30 cellular contexts compared by ENCODE assay signal in genomic region chr16:78987676-78988075, GRCh38.
"Had no signal": no experiment of that assay in that cellular context is flagged by ENCODE, and none has a peak within 500 bp of the region (broad histone marks: within the 10 kb centered on the region; RNA-seq: fewer than 3 reads in every experiment).

No MANE protein-coding gene starts in this region.

- H3K36me3 ChIP-seq: adrenal gland, ascending aorta, brain microvascular endothelial cell, gastrocnemius medialis, neutrophil, sigmoid colon, thoracic aorta, vagina had no signal

- H3K36me3 Mint-ChIP-seq: stimulated activated effector memory CD8-positive, alpha-beta T cell treated with anti-CD3 and anti-CD28 coated beads, Interleukin-12 subunit alpha, Interleukin-12 subunit beta, amount 100 ng/mL, for 72 hours had no signal

- H3K4me1 Mint-ChIP-seq: activated naive CD8-positive, alpha-beta T cell treated with anti-CD3 and anti-CD28 coated beads for 36 hours had no signal

- H3K4me1 ChIP-seq: adrenal gland, ascending aorta, sigmoid colon had no signal

- H3K27me3 Mint-ChIP-seq: activated naive CD8-positive, alpha-beta T cell treated with anti-CD3 and anti-CD28 coated beads for 36 hours; stimulated activated naive CD8-positive, alpha-beta T cell treated with anti-CD3 and anti-CD28 coated beads, Interleukin-15, Interleukin-2, amounts not matched to agents 100 ng/mL and 50 ng/mL, for 24 hours had no signal

- H3K9me3 ChIP-seq: adrenal gland, ascending aorta, gastrocnemius medialis, neutrophil, vagina had no signal

- H3K27ac ChIP-seq: adrenal gland, ascending aorta, brain microvascular endothelial cell, gastrocnemius medialis, neutrophil, sigmoid colon, thoracic aorta, vagina had no signal

- DNase-seq: activated CD4-positive, alpha-beta T cell treated with anti-CD3 and anti-CD28 coated beads for 4 hours; activated CD4-positive, alpha-beta T cell treated with anti-CD3 and anti-CD28 coated beads, Interleukin-2, amount 50 U/mL, for 4 hours; activated CD8-positive, alpha-beta memory T cell treated with anti-CD3 and anti-CD28 coated beads for 24 hours; activated effector memory CD4-positive, alpha-beta T cell treated with anti-CD3 and anti-CD28 coated beads, Interleukin-2, amount 50 U/mL, for 16 hours; activated naive CD4-positive, alpha-beta T cell treated with anti-CD3 and anti-CD28 coated beads for 36 hours; activated naive CD8-positive, alpha-beta T cell treated with anti-CD3 and anti-CD28 coated beads for 36 hours; activated T-cell treated with anti-CD3 and anti-CD28 coated beads, Interleukin-2, amount 50 U/mL, for 1 hour; adrenal gland; brain microvascular endothelial cell; central memory CD4-positive, alpha-beta T cell; gastrocnemius medialis; glutamatergic neuron; left cardiac atrium; left ventricle myocardium superior; sigmoid colon; small intestine; stimulated activated CD4-positive, alpha-beta T cell treated with anti-CD3 and anti-CD28 coated beads, Interleukin-4, amount 100 ng/mL, for 24 hours had no signal

- H3K9me3 Mint-ChIP-seq: activated naive CD8-positive, alpha-beta T cell treated with anti-CD3 and anti-CD28 coated beads for 36 hours; activated T-helper 1 cell treated with anti-CD3 and anti-CD28 coated beads, Interleukin-12 subunit alpha, Interleukin-12 subunit beta, Interleukin-2, Interleukin-4 antibody, amounts not matched to agents 30 ng/mL and 10 ng/mL and 1 ng/mL, durations not matched to agents 14 hours and 24 hours and 36 hours; endodermal cell; nephron; stimulated activated effector memory CD8-positive, alpha-beta T cell treated with anti-CD3 and anti-CD28 coated beads, Interleukin-12 subunit alpha, Interleukin-12 subunit beta, amount 100 ng/mL, for 72 hours; stimulated activated naive CD8-positive, alpha-beta T cell treated with anti-CD3 and anti-CD28 coated beads, Interleukin-15, Interleukin-2, amounts not matched to agents 100 ng/mL and 50 ng/mL, for 24 hours; type B pancreatic cell had no signal

- H3K4me3 Mint-ChIP-seq: activated naive CD4-positive, alpha-beta T cell treated with anti-CD3 and anti-CD28 coated beads for 36 hours; activated naive CD8-positive, alpha-beta T cell treated with anti-CD3 and anti-CD28 coated beads for 36 hours; activated T-helper 1 cell treated with anti-CD3 and anti-CD28 coated beads, Interleukin-12 subunit alpha, Interleukin-12 subunit beta, Interleukin-2, Interleukin-4 antibody, amounts not matched to agents 30 ng/mL and 10 ng/mL and 1 ng/mL, durations not matched to agents 14 hours and 24 hours and 36 hours; dendritic cell treated with granulocyte-macrophage colony-stimulating factor and Interleukin-4, amounts not matched to agents 40 ng/mL and 50 ng/mL, for 4 days; endodermal cell; nephron; stimulated activated effector memory CD8-positive, alpha-beta T cell treated with anti-CD3 and anti-CD28 coated beads, Interleukin-12 subunit alpha, Interleukin-12 subunit beta, amount 100 ng/mL, for 72 hours; stimulated activated naive CD8-positive, alpha-beta T cell treated with anti-CD3 and anti-CD28 coated beads, Interleukin-15, Interleukin-2, amounts not matched to agents 100 ng/mL and 50 ng/mL, for 24 hours; type B pancreatic cell had no signal

- ATAC-seq: gastrocnemius medialis; left cardiac atrium; left ventricle myocardium superior; stimulated activated effector memory CD8-positive, alpha-beta T cell treated with anti-CD3 and anti-CD28 coated beads, Interleukin-12 subunit alpha, Interleukin-12 subunit beta, amount 100 ng/mL, for 72 hours had no signal

- H3K27ac Mint-ChIP-seq: activated naive CD4-positive, alpha-beta T cell treated with anti-CD3 and anti-CD28 coated beads for 36 hours; activated naive CD8-positive, alpha-beta T cell treated with anti-CD3 and anti-CD28 coated beads for 36 hours; activated T-helper 1 cell treated with anti-CD3 and anti-CD28 coated beads, Interleukin-12 subunit alpha, Interleukin-12 subunit beta, Interleukin-2, Interleukin-4 antibody, amounts not matched to agents 30 ng/mL and 10 ng/mL and 1 ng/mL, durations not matched to agents 14 hours and 24 hours and 36 hours; dendritic cell treated with granulocyte-macrophage colony-stimulating factor and Interleukin-4, amounts not matched to agents 40 ng/mL and 50 ng/mL, for 4 days; endodermal cell; nephron; progenitor cell of endocrine pancreas; stimulated activated effector memory CD8-positive, alpha-beta T cell treated with anti-CD3 and anti-CD28 coated beads, Interleukin-12 subunit alpha, Interleukin-12 subunit beta, amount 100 ng/mL, for 72 hours; stimulated activated naive CD8-positive, alpha-beta T cell treated with anti-CD3 and anti-CD28 coated beads, Interleukin-15, Interleukin-2, amounts not matched to agents 100 ng/mL and 50 ng/mL, for 24 hours; type B pancreatic cell had no signal

- FAIRE-seq: islet of Langerhans, small intestine had no signal

- H3K4me3 ChIP-seq: adrenal gland, ascending aorta, gastrocnemius medialis, sigmoid colon, thoracic aorta, vagina had no signal

- H3K27me3 ChIP-seq: adrenal gland, ascending aorta, brain microvascular endothelial cell, gastrocnemius medialis, neutrophil, sigmoid colon, vagina had no signal
